Comparison of ENCODE assay signal across 13 cellular contexts in genomic region chr10:22346087-22346661, GRCh38. TPM values are rescaled to one million over a fixed set of nuclear protein-coding genes. Genes with fewer than 3 reads are reported as not detected.
A peak's percentile ranks its signal among the peaks of the same experiment; 100 is the strongest.
DNase-seq lines count a peak whose midpoint lies in the region; ATAC-seq lines count a peak whose summit lies in the region.
"Had no signal": no experiment of that assay in that cellular context is flagged by ENCODE, and none has a peak within 500 bp of the region (broad histone marks: within the 10 kb centered on the region; RNA-seq: fewer than 3 reads in every experiment).

No MANE protein-coding gene starts in this region.

- no peaks in the 10 kb centered on the region for H3K9me3 ChIP-seq in iPS-18c (ENCODE audit: control insufficient read depth, insufficient read depth, low read length)
- H3K9me3 ChIP-seq: mucosa of descending colon, right atrium auricular region had no signal

- peak overlapping the region; percentile 17 for H3K27ac Mint-ChIP-seq in activated naive CD4-positive, alpha-beta T cell treated with anti-CD3 and anti-CD28 coated beads, Interleukin-2, amount 10 ng/mL, durations not matched to agents 7 days and 5 days
- peak overlapping the region; percentile 54 for H3K27ac Mint-ChIP-seq in activated T-helper 1 cell treated with anti-CD3 and anti-CD28 coated beads, Interleukin-12 subunit alpha, Interleukin-12 subunit beta, Interleukin-2, Interleukin-4 antibody, amounts not matched to agents 30 ng/mL and 10 ng/mL and 1 ng/mL, durations not matched to agents 14 hours and 24 hours and 36 hours
- H3K27ac Mint-ChIP-seq in stimulated activated naive B cell treated with anti-CD40 and anti-IgM and Interleukin-4, amounts not matched to agents 10 μg/mL and 1 μg/mL and 100 μg/mL, for 72 hours: peak overlapping the region; percentile 81

- intact Hi-C loops in activated T-helper 1 cell treated with anti-CD3 and anti-CD28 coated beads, Interleukin-12 subunit alpha, Interleukin-12 subunit beta, Interleukin-2, Interleukin-4 antibody, amounts not matched to agents 30 ng/mL and 10 ng/mL and 1 ng/mL, durations not matched to agents 14 hours and 24 hours and 36 hours (cut with micrococcal nuclease): loop anchor here (10.0 kb wide), 2 partner anchors 749 to 1171 kb away; partner anchors contain the start of gene MSRB2

- ATAC-seq in stimulated activated naive B cell treated with anti-CD40 and anti-IgM and Interleukin-4, amounts not matched to agents 10 μg/mL and 1 μg/mL and 100 μg/mL, for 72 hours (replicated peaks): no peak

- peak overlapping the region; percentile 48; the same call in 1 of the 2 replicates for H3K4me3 ChIP-seq in iPS-18c (ENCODE audit: insufficient read depth, low read depth, low read length)
- H3K4me3 ChIP-seq: mucosa of descending colon had no signal

- H3K27me3 Mint-ChIP-seq in activated naive CD4-positive, alpha-beta T cell treated with anti-CD3 and anti-CD28 coated beads, Interleukin-2, amount 10 ng/mL, durations not matched to agents 7 days and 5 days: peaks cover 67% of the 10 kb centered on the region
- H3K27me3 Mint-ChIP-seq in activated T-helper 1 cell treated with anti-CD3 and anti-CD28 coated beads, Interleukin-12 subunit alpha, Interleukin-12 subunit beta, Interleukin-2, Interleukin-4 antibody, amounts not matched to agents 30 ng/mL and 10 ng/mL and 1 ng/mL, durations not matched to agents 14 hours and 24 hours and 36 hours (ENCODE audit: insufficient read depth): peaks cover 63% of the 10 kb centered on the region
- H3K27me3 Mint-ChIP-seq in stimulated activated naive B cell treated with anti-CD40 and anti-IgM and Interleukin-4, amounts not matched to agents 10 μg/mL and 1 μg/mL and 100 μg/mL, for 72 hours: peaks cover 34 to 59% of the 10 kb centered on the region in 2 donors

- H3K9me3 Mint-ChIP-seq in activated naive CD4-positive, alpha-beta T cell treated with anti-CD3 and anti-CD28 coated beads, Interleukin-2, amount 10 ng/mL, durations not matched to agents 7 days and 5 days: no peaks in the 10 kb centered on the region
- H3K9me3 Mint-ChIP-seq in activated T-helper 1 cell treated with anti-CD3 and anti-CD28 coated beads, Interleukin-12 subunit alpha, Interleukin-12 subunit beta, Interleukin-2, Interleukin-4 antibody, amounts not matched to agents 30 ng/mL and 10 ng/mL and 1 ng/mL, durations not matched to agents 14 hours and 24 hours and 36 hours: peaks cover 3% of the 10 kb centered on the region
- no peaks in the 10 kb centered on the region for H3K9me3 Mint-ChIP-seq in stimulated activated naive B cell treated with anti-CD40 and anti-IgM and Interleukin-4, amounts not matched to agents 10 μg/mL and 1 μg/mL and 100 μg/mL, for 72 hours

- no peak for DNase-seq in activated naive CD4-positive, alpha-beta T cell treated with anti-CD3 and anti-CD28 coated beads, Interleukin-2, amount 10 ng/mL, durations not matched to agents 7 days and 5 days
- no peak for DNase-seq in activated naive CD4-positive, alpha-beta T cell treated with Interleukin-2 at 50 U/mL for 16 hours
- no peak for DNase-seq in activated T-helper 1 cell treated with anti-CD3 and anti-CD28 coated beads, Interleukin-12 subunit alpha, Interleukin-12 subunit beta, Interleukin-2, Interleukin-4 antibody, amounts not matched to agents 30 ng/mL and 10 ng/mL and 1 ng/mL, durations not matched to agents 14 hours and 24 hours and 36 hours (ENCODE audit: low spot score)
- no peak for DNase-seq in stimulated activated naive B cell treated with anti-CD40 and anti-IgM and Interleukin-4, amounts not matched to agents 10 μg/mL and 1 μg/mL and 100 μg/mL, for 72 hours
- no peak for DNase-seq in NCI-H510A (lab: John Stamatoyannopoulos, UW)
- DNase-seq in GDM1 (lab: John Stamatoyannopoulos, UW): no peak
- DNase-seq in activated effector memory CD4-positive, alpha-beta T cell treated with Interleukin-2 at 50 U/mL for 16 hours: no peak
- DNase-seq: NCI-H526 treated with DMSO at 0.1 percent for 48 hours, RPMI8226 had no signal

- H3K36me3 Mint-ChIP-seq in activated naive CD4-positive, alpha-beta T cell treated with anti-CD3 and anti-CD28 coated beads, Interleukin-2, amount 10 ng/mL, durations not matched to agents 7 days and 5 days: peaks cover 11% of the 10 kb centered on the region
- H3K36me3 Mint-ChIP-seq in activated T-helper 1 cell treated with anti-CD3 and anti-CD28 coated beads, Interleukin-12 subunit alpha, Interleukin-12 subunit beta, Interleukin-2, Interleukin-4 antibody, amounts not matched to agents 30 ng/mL and 10 ng/mL and 1 ng/mL, durations not matched to agents 14 hours and 24 hours and 36 hours (ENCODE audit: low read depth): peaks cover 4% of the 10 kb centered on the region
- peaks cover 0 to 3% of the 10 kb centered on the region in 2 donors for H3K36me3 Mint-ChIP-seq in stimulated activated naive B cell treated with anti-CD40 and anti-IgM and Interleukin-4, amounts not matched to agents 10 μg/mL and 1 μg/mL and 100 μg/mL, for 72 hours

- H3K4me1 Mint-ChIP-seq in activated naive CD4-positive, alpha-beta T cell treated with anti-CD3 and anti-CD28 coated beads, Interleukin-2, amount 10 ng/mL, durations not matched to agents 7 days and 5 days: peaks cover 24% of the 10 kb centered on the region
- peaks cover 22% of the 10 kb centered on the region for H3K4me1 Mint-ChIP-seq in activated T-helper 1 cell treated with anti-CD3 and anti-CD28 coated beads, Interleukin-12 subunit alpha, Interleukin-12 subunit beta, Interleukin-2, Interleukin-4 antibody, amounts not matched to agents 30 ng/mL and 10 ng/mL and 1 ng/mL, durations not matched to agents 14 hours and 24 hours and 36 hours (ENCODE audit: low read depth)
- H3K4me1 Mint-ChIP-seq in stimulated activated naive B cell treated with anti-CD40 and anti-IgM and Interleukin-4, amounts not matched to agents 10 μg/mL and 1 μg/mL and 100 μg/mL, for 72 hours: peaks cover 10 to 25% of the 10 kb centered on the region in 2 donors

- CTCF ChIA-PET in activated naive CD4-positive, alpha-beta T cell treated with anti-CD3 and anti-CD28 coated beads, Interleukin-2, amount 10 ng/mL, durations not matched to agents 7 days and 5 days (lab: Charles Lee): no interaction called here

- H3K4me3 Mint-ChIP-seq in activated naive CD4-positive, alpha-beta T cell treated with anti-CD3 and anti-CD28 coated beads, Interleukin-2, amount 10 ng/mL, durations not matched to agents 7 days and 5 days: peak overlapping the region; percentile 45
- H3K4me3 Mint-ChIP-seq in activated T-helper 1 cell treated with anti-CD3 and anti-CD28 coated beads, Interleukin-12 subunit alpha, Interleukin-12 subunit beta, Interleukin-2, Interleukin-4 antibody, amounts not matched to agents 30 ng/mL and 10 ng/mL and 1 ng/mL, durations not matched to agents 14 hours and 24 hours and 36 hours: peak overlapping the region; percentile 64
- H3K4me3 Mint-ChIP-seq in stimulated activated naive B cell treated with anti-CD40 and anti-IgM and Interleukin-4, amounts not matched to agents 10 μg/mL and 1 μg/mL and 100 μg/mL, for 72 hours: peak overlapping the region; percentile 53

RNA-seq across cellular contexts. Expression of gene SPAG6, which starts 0.9 kb away (rescaled TPM):
- total RNA-seq in activated T-helper 1 cell treated with anti-CD3 and anti-CD28 coated beads, Interleukin-12 subunit alpha, Interleukin-12 subunit beta, Interleukin-2, Interleukin-4 antibody, amounts not matched to agents 30 ng/mL and 10 ng/mL and 1 ng/mL, durations not matched to agents 14 hours and 24 hours and 36 hours: 0.18 TPM in 1 of 2 replicates, not detected in the other
- total RNA-seq: dermis microvascular lymphatic vessel endothelial cell, mucosa of descending colon, right atrium auricular region had no signal

RNA-seq across cellular contexts. Expression of gene BMI1, which starts 25.3 kb away (rescaled TPM):
- total RNA-seq in activated T-helper 1 cell treated with anti-CD3 and anti-CD28 coated beads, Interleukin-12 subunit alpha, Interleukin-12 subunit beta, Interleukin-2, Interleukin-4 antibody, amounts not matched to agents 30 ng/mL and 10 ng/mL and 1 ng/mL, durations not matched to agents 14 hours and 24 hours and 36 hours: 59.3 and 66.5 TPM in 2 replicates

RNA-seq across cellular contexts. Expression of gene COMMD3, which starts 30.0 kb away (rescaled TPM):
- total RNA-seq in activated T-helper 1 cell treated with anti-CD3 and anti-CD28 coated beads, Interleukin-12 subunit alpha, Interleukin-12 subunit beta, Interleukin-2, Interleukin-4 antibody, amounts not matched to agents 30 ng/mL and 10 ng/mL and 1 ng/mL, durations not matched to agents 14 hours and 24 hours and 36 hours: 78.7 and 84.4 TPM in 2 replicates

Comparison
In these comparisons a context has a peak if more than half of its experiments do, and no peak if none do; other contexts are left out.
1. H3K27ac Mint-ChIP-seq: peak in every context shown above with its lines; median percentile 81 in stimulated activated naive B cell treated with anti-CD40 and anti-IgM and Interleukin-4, amounts not matched to agents 10 μg/mL and 1 μg/mL and 100 μg/mL, for 72 hours; 54 in activated T-helper 1 cell treated with anti-CD3 and anti-CD28 coated beads, Interleukin-12 subunit alpha, Interleukin-12 subunit beta, Interleukin-2, Interleukin-4 antibody, amounts not matched to agents 30 ng/mL and 10 ng/mL and 1 ng/mL, durations not matched to agents 14 hours and 24 hours and 36 hours; 17 in activated naive CD4-positive, alpha-beta T cell treated with anti-CD3 and anti-CD28 coated beads, Interleukin-2, amount 10 ng/mL, durations not matched to agents 7 days and 5 days.